Comparison of ENCODE assay signal across 27 cellular contexts in genomic region chr20:57426831-57427230, GRCh38. TPM values are rescaled to one million over a fixed set of nuclear protein-coding genes. Genes with fewer than 3 reads are reported as not detected.
DNase-seq lines count a peak whose midpoint lies in the region; ATAC-seq, FAIRE-seq and TF ChIP-seq lines count a peak whose summit lies in the region.
"Had no signal": no experiment of that assay in that cellular context is flagged by ENCODE, and none has a peak within 500 bp of the region (broad histone marks: within the 10 kb centered on the region; RNA-seq: fewer than 3 reads in every experiment).

No MANE protein-coding gene starts in this region.

- H3K9ac ChIP-seq in Karpas-422 (ENCODE audit: low read length) (peak overlapping the region; percentile 30; the same call in 1 of the 2 replicates), H1 (replicated peaks in 1 of 4; ENCODE audit: extremely low read depth in 1 of 4, low read depth in 3 of 4, low read length in 3 of 4) (no peak overlapping the region)
- H3K9ac ChIP-seq: KMS-11 had no signal

- ATAC-seq in left cardiac atrium (no peak), GM21381 (IDR thresholded peaks at IDR 0.05; ENCODE audit: unreplicated experiment) (no peak), T-helper 17 cell (no peak)
- ATAC-seq in stimulated activated memory B cell treated with anti-CD40 and anti-IgM and Interleukin-4, amounts not matched to agents 10 μg/mL and 1 μg/mL and 100 μg/mL, for 72 hours = no peak
- ATAC-seq: CD8-positive, alpha-beta T cell; T-cell had no signal

- no peaks in the 10 kb centered on the region for H3K27me3 ChIP-seq in cardiac muscle cell
- H3K27me3 ChIP-seq in Karpas-422 (ENCODE audit: low read length) = no peaks in the 10 kb centered on the region
- H3K27me3 ChIP-seq in H1 (replicated peaks in 1 of 4; ENCODE audit: control insufficient read depth in 3 of 4, extremely low read depth in 1 of 4, insufficient read depth in 3 of 4, low read length in 3 of 4) = no peaks in the 10 kb centered on the region

- no peak overlapping the region for H4K91ac ChIP-seq in H1 (replicated peaks; ENCODE audit: insufficient read length, low read length)

- TF ChIP-seq POLR2A in H1 (IDR thresholded peaks at IDR 0.05; ENCODE audit: control extremely low read depth in 1 of 2, low read depth in 2 of 2, low read length in 2 of 2) = no peak

- no peak overlapping the region for H3K4ac ChIP-seq in H1 (replicated peaks; ENCODE audit: insufficient read length, low read depth, low read length)

- no peaks in the 10 kb centered on the region for H3K36me3 Mint-ChIP-seq in stimulated activated memory B cell treated with anti-CD40 and anti-IgM and Interleukin-4, amounts not matched to agents 10 μg/mL and 1 μg/mL and 100 μg/mL, for 72 hours
- H3K36me3 Mint-ChIP-seq in T-helper 17 cell (ENCODE audit: low read depth) = no peaks in the 10 kb centered on the region
- H3K36me3 Mint-ChIP-seq: CD8-positive, alpha-beta T cell; T-cell had no signal

- CTCF ChIA-PET in H1 (lab: Charles Lee; ENCODE audit: partially characterized antibody) = interaction anchor here (0.6 to 3.0 kb wide), 9 partner anchors 8 to 69 kb away, joined by 3 to 11 read pairs (median 4); partner anchors contain the start of gene RBM38

- H3K79me2 ChIP-seq in Karpas-422 (ENCODE audit: low read length) (no peaks in the 10 kb centered on the region), H1 (ENCODE audit: control insufficient read depth in 1 of 2, insufficient read depth in 2 of 2, low read length in 2 of 2) (no peaks in the 10 kb centered on the region)

- H3K79me1 ChIP-seq in H1 (ENCODE audit: low read depth, low read length) = peaks cover 3% of the 10 kb centered on the region; the same call in 1 of the 2 replicates

- H3K23ac ChIP-seq in H1 (ENCODE audit: insufficient read length) = no peak overlapping the region

- no peak overlapping the region for H3K14ac ChIP-seq in H1 (ENCODE audit: insufficient read length)

- DNase-seq in cardiac muscle cell (ENCODE audit: low read depth in 1 of 2, low spot score in 1 of 2) (no peak), left cardiac atrium (no peak), Karpas-422 (no peak), H1 (ENCODE audit: low read depth in 1 of 2, low spot score in 2 of 2) (no peak), GM10266 (ENCODE audit: extremely low spot score) (no peak), T-helper 17 cell (no peak)
- DNase-seq: CD8-positive, alpha-beta T cell; EL; GDM1; GOT3; HCEC 1CT; NCI-H1048; NCI-H1694; NCI-H2029 treated with DMSO at 0.1 percent for 48 hours; NCI-H226; OCI-M1; T-cell had no signal

- no peak overlapping the region for H2BK15ac ChIP-seq in H1 (ENCODE audit: low read length)

- TF ChIP-seq EP300 in H1 (IDR thresholded peaks at IDR 0.05; ENCODE audit: borderline replicate concordance in 1 of 2, low read depth in 2 of 2, low read length in 2 of 2) = no peak

- H3K4me2 ChIP-seq in Karpas-422 (ENCODE audit: low read depth, low read length, poor library complexity, severe bottlenecking) = no peak overlapping the region
- no peak overlapping the region for H3K4me2 ChIP-seq in H1 (ENCODE audit: insufficient read depth in 1 of 2, low read depth in 2 of 2, low read length in 2 of 2)
- H3K4me2 ChIP-seq: KMS-11 had no signal

- H4K5ac ChIP-seq in H1 (ENCODE audit: insufficient read length, low read depth, low read length) = no peak overlapping the region

- WGBS in H1 (ENCODE audit: extremely low coverage in 1 of 2, insufficient coverage in 1 of 2, insufficient read length in 1 of 2, insufficient replicate concordance in 2 of 2, low coverage in 1 of 2, low lambda C conversion rate in 2 of 2, missing lambda C conversion rate in 1 of 2), 2 experiments = 88% methylated on average over 7 of the region's 7 CpGs; no CpG with 5 or more reads in 1 of the 2 experiments

- no peaks in the 10 kb centered on the region for H3K23me2 ChIP-seq in H1 (ENCODE audit: low read depth, low read length)

- POLR2A ChIA-PET in H1 (lab: Charles Lee; ENCODE audit: partially characterized antibody) = interaction anchor here (1.5 kb wide), 1 partner anchor 31 kb away, joined by 3 read pairs; no protein-coding TSS in a partner anchor

- no peak overlapping the region; the same call in 1 of the 2 replicates for H2BK12ac ChIP-seq in H1 (ENCODE audit: low read depth, low read length)

- peak overlapping the region; percentile 12; the same call in 1 of the 2 replicates for H4K8ac ChIP-seq in H1 (ENCODE audit: extremely low read depth, insufficient read depth, low read length)

- H3K27me3 Mint-ChIP-seq in stimulated activated memory B cell treated with anti-CD40 and anti-IgM and Interleukin-4, amounts not matched to agents 10 μg/mL and 1 μg/mL and 100 μg/mL, for 72 hours = no peaks in the 10 kb centered on the region
- no peaks in the 10 kb centered on the region for H3K27me3 Mint-ChIP-seq in T-helper 17 cell
- H3K27me3 Mint-ChIP-seq: IgD-negative memory B cell, T-cell had no signal

- no peak overlapping the region for H2BK5ac ChIP-seq in H1 (ENCODE audit: low read depth, low read length)

- TF ChIP-seq CTCF in cardiac muscle cell (IDR thresholded peaks at IDR 0.05; ENCODE audit: low read depth, low read length) (no peak), H1 (IDR thresholded peaks at IDR 0.05; ENCODE audit: control extremely low read depth in 1 of 3, insufficient read depth in 1 of 3, low read depth in 1 of 3, low read length in 3 of 3) (no peak), GM10266 (IDR thresholded peaks at IDR 0.05; ENCODE audit: control insufficient read depth, insufficient read depth, low read depth, missing control alignments) (no peak)

- peaks cover 67% of the 10 kb centered on the region for H3K4me1 Mint-ChIP-seq in stimulated activated memory B cell treated with anti-CD40 and anti-IgM and Interleukin-4, amounts not matched to agents 10 μg/mL and 1 μg/mL and 100 μg/mL, for 72 hours
- peaks cover 33% of the 10 kb centered on the region for H3K4me1 Mint-ChIP-seq in T-helper 17 cell

- no peak overlapping the region for H3K18ac ChIP-seq in H1 (ENCODE audit: extremely low read depth, low read length)

- TF ChIP-seq RAD21 in H1 (IDR thresholded peaks at IDR 0.05 in 1 of 2, conservative IDR thresholded peaks at IDR 0.05 in 1 of 2; ENCODE audit: low read depth in 2 of 2, low read length in 2 of 2) = no peak

- peaks cover 4% of the 10 kb centered on the region for H3K4me1 ChIP-seq in cardiac muscle cell (ENCODE audit: low read depth)
- peaks cover 48% of the 10 kb centered on the region for H3K4me1 ChIP-seq in Karpas-422 (ENCODE audit: low read length)
- peaks cover 0 to 14% (median 10%) of the 10 kb centered on the region in 4 experiments; a peak in 5 of 7 replicates for H3K4me1 ChIP-seq in H1 (replicated peaks in 1 of 4; ENCODE audit: control insufficient read depth in 3 of 4, insufficient read depth in 4 of 4, low read length in 3 of 4)
- H3K4me1 ChIP-seq: Caco-2 had no signal

- H3K9me2 ChIP-seq in Karpas-422 (replicated peaks; ENCODE audit: insufficient read depth, low read length) = no peaks in the 10 kb centered on the region

- H3K9me3 ChIP-seq in cardiac muscle cell (ENCODE audit: low read depth) = no peaks in the 10 kb centered on the region
- no peaks in the 10 kb centered on the region for H3K9me3 ChIP-seq in Karpas-422 (ENCODE audit: low read length)
- no peaks in the 10 kb centered on the region for H3K9me3 ChIP-seq in H1 (ENCODE audit: insufficient read depth in 2 of 2, low read depth in 1 of 2, low read length in 1 of 2)
- H3K9me3 ChIP-seq in T-helper 17 cell (ENCODE audit: control insufficient read depth, low read length, poor library complexity, severe bottlenecking) = no peaks in the 10 kb centered on the region
- H3K9me3 ChIP-seq: Caco-2 had no signal

- H2AK5ac ChIP-seq in H1 (ENCODE audit: low read depth, low read length) = no peak overlapping the region

- no peak overlapping the region for H3K4me3 ChIP-seq in cardiac muscle cell
- no peak overlapping the region for H3K4me3 ChIP-seq in Karpas-422 (ENCODE audit: low read length)
- H3K4me3 ChIP-seq in H1 (ENCODE audit: extremely low read depth in 1 of 4, insufficient read depth in 2 of 4, low read depth in 3 of 4, low read length in 4 of 4) = no peak overlapping the region

- no peak overlapping the region for H2BK120ac ChIP-seq in H1 (replicated peaks; ENCODE audit: low read depth, low read length)

- peak overlapping the region; percentile 17 for H3K27ac ChIP-seq in cardiac muscle cell
- H3K27ac ChIP-seq in Karpas-422 (ENCODE audit: low read length) = no peak overlapping the region
- H3K27ac ChIP-seq in H1 (ENCODE audit: low read depth, low read length) = no peak overlapping the region
- H3K27ac ChIP-seq: C4-2B, KMS-11 had no signal

- H3K9me3 Mint-ChIP-seq in stimulated activated memory B cell treated with anti-CD40 and anti-IgM and Interleukin-4, amounts not matched to agents 10 μg/mL and 1 μg/mL and 100 μg/mL, for 72 hours = no peaks in the 10 kb centered on the region
- H3K9me3 Mint-ChIP-seq: CD8-positive, alpha-beta T cell; IgD-negative memory B cell; T-cell had no signal

- H3K36me3 ChIP-seq in cardiac muscle cell (no peaks in the 10 kb centered on the region), Karpas-422 (ENCODE audit: insufficient read depth, low read length) (no peaks in the 10 kb centered on the region), H1 (ENCODE audit: control insufficient read depth in 2 of 4, insufficient read depth in 4 of 4, low read length in 3 of 4) (no peaks in the 10 kb centered on the region)

- no peak for FAIRE-seq in H1 (lab: Jason Lieb, UNC)
- FAIRE-seq: A204.1, GM12892, GM19239, RCC 7860 had no signal

- intact Hi-C loops in left cardiac atrium (cut with DNase I) = no loop called here

- peak overlapping the region; percentile 30 for H3K27ac Mint-ChIP-seq in stimulated activated memory B cell treated with anti-CD40 and anti-IgM and Interleukin-4, amounts not matched to agents 10 μg/mL and 1 μg/mL and 100 μg/mL, for 72 hours
- H3K27ac Mint-ChIP-seq in T-helper 17 cell = no peak overlapping the region
- H3K27ac Mint-ChIP-seq: CD8-positive, alpha-beta T cell had no signal

- no peak overlapping the region for H2AFZ ChIP-seq in Karpas-422 (ENCODE audit: low read length)
- H2AFZ ChIP-seq in H1 (ENCODE audit: low read length) = no peak overlapping the region

- 0 out of 2 replicates have a peak overlapping the region, but pooled peaks have one; percentile 32 for H2BK20ac ChIP-seq in H1 (ENCODE audit: low read length)

- H4K20me1 ChIP-seq in Karpas-422 (ENCODE audit: insufficient read depth, low read depth, low read length) (no peaks in the 10 kb centered on the region), H1 (replicated peaks in 1 of 2; ENCODE audit: control insufficient read depth in 1 of 2, insufficient read depth in 2 of 2, low read length in 2 of 2) (no peaks in the 10 kb centered on the region)

- no peak overlapping the region for H3K56ac ChIP-seq in H1 (replicated peaks; ENCODE audit: insufficient read length, low read depth, low read length)

- H3K4me3 Mint-ChIP-seq in stimulated activated memory B cell treated with anti-CD40 and anti-IgM and Interleukin-4, amounts not matched to agents 10 μg/mL and 1 μg/mL and 100 μg/mL, for 72 hours = no peak overlapping the region
- H3K4me3 Mint-ChIP-seq in T-helper 17 cell = no peak overlapping the region
- H3K4me3 Mint-ChIP-seq: CD8-positive, alpha-beta T cell had no signal

RNA-seq across cellular contexts. Expression of gene RBM38, which starts 35.6 kb away (rescaled TPM):
- 420 and 625 TPM in 2 replicates for total RNA-seq in cardiac muscle cell
- polyA plus RNA-seq in cardiac muscle cell = 404 and 626 TPM in 2 replicates
- total RNA-seq in left cardiac atrium = 100 to 1,000 TPM in 1 of 2 donors, 10 to 100 TPM in 1; 78.6 to 101 TPM
- total RNA-seq in Karpas-422 (2014; rRNA removed; shearing (Covaris generic); ENCODE audit: low replicate concordance) = 261 and 436 TPM in 2 replicates
- 57.7 and 60.1 TPM in 2 replicates for total RNA-seq in H1 (2021; fragmentation: NEBNext Ultra II Directional; extraction: Animal tissue kit (Norgen Biotek cat#: 25700))
- polyA plus RNA-seq in H1 (2011; rRNA removed) = 109 and 131 TPM in 2 replicates
- polyA plus RNA-seq in H1 (2011; cell fraction: cytosol; rRNA removed) = 71.9 TPM
- polyA plus RNA-seq in H1 (2011; cell fraction: nucleus; rRNA removed) = 75.2 TPM
- polyA plus RNA-seq in H1 (2012, experiment 1 of 2) = 32.3 to 58.0 TPM (median 56.1 TPM) in 4 replicates
- 61.6 TPM for polyA plus RNA-seq in H1 (2012, experiment 2 of 2)
- 53.7 TPM for polyA plus RNA-seq in H1 (2013, experiment 1 of 2)
- 52.7 TPM for polyA plus RNA-seq in H1 (2013, experiment 2 of 2)
- 16.3 and 19.0 TPM in 2 replicates for polyA minus RNA-seq in H1 (2011; rRNA and poly(A)+ RNA removed)
- polyA minus RNA-seq in H1 (2011; cell fraction: cytosol; rRNA and poly(A)+ RNA removed) = 49.0 TPM
- 23.7 TPM for polyA minus RNA-seq in H1 (2011; cell fraction: nucleus; rRNA and poly(A)+ RNA removed)
- 100 to 1,000 TPM; 176 to 257 TPM for total RNA-seq in T-helper 17 cell
